1 cellular context compared by ENCODE assay signal in the genomic region with DNA sequence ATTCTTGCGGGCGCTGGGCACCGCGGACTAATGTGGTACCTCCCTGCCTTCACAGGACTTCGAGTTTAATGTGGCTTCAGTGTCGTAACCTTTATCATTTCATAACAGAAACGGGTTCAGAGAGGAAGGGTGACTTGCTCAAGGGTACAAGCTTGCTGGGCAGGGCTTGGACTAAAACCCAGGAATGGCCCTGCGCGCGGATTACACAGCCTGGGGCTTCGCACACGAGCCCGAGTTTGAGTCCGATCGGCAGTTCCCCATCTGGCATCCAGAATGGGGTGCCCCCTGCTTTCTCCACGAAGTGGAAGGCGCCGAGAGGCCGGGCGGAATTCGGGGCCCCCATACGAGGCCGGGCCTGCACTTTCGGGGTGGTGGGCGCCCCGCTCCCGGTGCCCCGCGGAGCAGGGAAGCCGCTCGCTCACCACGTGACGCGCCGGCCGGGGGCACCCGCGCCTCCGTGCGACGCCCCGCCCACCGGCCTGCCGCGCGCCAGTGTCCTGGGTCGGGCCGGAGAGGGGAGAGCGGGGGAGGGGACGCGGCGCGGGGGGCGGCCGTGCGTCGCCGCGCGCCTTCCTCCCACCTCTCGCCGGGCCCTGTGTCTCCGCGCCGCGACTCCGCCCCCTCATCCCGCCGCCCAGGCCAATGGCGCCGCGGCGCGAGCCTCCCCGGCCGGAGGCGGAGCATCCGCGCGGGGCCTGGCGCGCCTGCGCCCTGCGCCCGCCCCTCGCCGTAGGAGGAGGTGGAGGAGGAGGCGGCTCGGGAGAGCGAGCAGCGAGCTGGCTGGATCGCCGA.
A peak's percentile ranks its signal among the peaks of the same experiment; 100 is the strongest.
TF ChIP-seq lines count a peak whose summit lies in the region.

A gene with protein sequence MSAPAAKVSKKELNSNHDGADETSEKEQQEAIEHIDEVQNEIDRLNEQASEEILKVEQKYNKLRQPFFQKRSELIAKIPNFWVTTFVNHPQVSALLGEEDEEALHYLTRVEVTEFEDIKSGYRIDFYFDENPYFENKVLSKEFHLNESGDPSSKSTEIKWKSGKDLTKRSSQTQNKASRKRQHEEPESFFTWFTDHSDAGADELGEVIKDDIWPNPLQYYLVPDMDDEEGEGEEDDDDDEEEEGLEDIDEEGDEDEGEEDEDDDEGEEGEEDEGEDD (plus strand): TSS at position 722 of the 792 bp plus-strand sequence. CDS start 361 bp downstream, outside the sequence.

TF ChIP-seq in GM23338, 12 proteins besides CTCF, POLR2A, EP300 and RAD21 (continued from another document):
- TF ChIP-seq, protein P1, sequence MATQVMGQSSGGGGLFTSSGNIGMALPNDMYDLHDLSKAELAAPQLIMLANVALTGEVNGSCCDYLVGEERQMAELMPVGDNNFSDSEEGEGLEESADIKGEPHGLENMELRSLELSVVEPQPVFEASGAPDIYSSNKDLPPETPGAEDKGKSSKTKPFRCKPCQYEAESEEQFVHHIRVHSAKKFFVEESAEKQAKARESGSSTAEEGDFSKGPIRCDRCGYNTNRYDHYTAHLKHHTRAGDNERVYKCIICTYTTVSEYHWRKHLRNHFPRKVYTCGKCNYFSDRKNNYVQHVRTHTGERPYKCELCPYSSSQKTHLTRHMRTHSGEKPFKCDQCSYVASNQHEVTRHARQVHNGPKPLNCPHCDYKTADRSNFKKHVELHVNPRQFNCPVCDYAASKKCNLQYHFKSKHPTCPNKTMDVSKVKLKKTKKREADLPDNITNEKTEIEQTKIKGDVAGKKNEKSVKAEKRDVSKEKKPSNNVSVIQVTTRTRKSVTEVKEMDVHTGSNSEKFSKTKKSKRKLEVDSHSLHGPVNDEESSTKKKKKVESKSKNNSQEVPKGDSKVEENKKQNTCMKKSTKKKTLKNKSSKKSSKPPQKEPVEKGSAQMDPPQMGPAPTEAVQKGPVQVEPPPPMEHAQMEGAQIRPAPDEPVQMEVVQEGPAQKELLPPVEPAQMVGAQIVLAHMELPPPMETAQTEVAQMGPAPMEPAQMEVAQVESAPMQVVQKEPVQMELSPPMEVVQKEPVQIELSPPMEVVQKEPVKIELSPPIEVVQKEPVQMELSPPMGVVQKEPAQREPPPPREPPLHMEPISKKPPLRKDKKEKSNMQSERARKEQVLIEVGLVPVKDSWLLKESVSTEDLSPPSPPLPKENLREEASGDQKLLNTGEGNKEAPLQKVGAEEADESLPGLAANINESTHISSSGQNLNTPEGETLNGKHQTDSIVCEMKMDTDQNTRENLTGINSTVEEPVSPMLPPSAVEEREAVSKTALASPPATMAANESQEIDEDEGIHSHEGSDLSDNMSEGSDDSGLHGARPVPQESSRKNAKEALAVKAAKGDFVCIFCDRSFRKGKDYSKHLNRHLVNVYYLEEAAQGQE (IDR thresholded peaks at IDR 0.05; ENCODE audit: unreplicated experiment): no peak
- TF ChIP-seq ZNF462 (CRISPR knock-in tag; IDR thresholded peaks at IDR 0.05) (no peak), EZH2 (IDR thresholded peaks at IDR 0.05; ENCODE audit: low read depth, unreplicated experiment) (no peak), CREB1 (CRISPR knock-in tag; IDR thresholded peaks at IDR 0.05; ENCODE audit: low read depth) (0 out of 2 replicates have a peak, but pooled peaks have one; percentile 53), NANOG (IDR thresholded peaks at IDR 0.05; ENCODE audit: borderline replicate concordance) (no peak)
